In the genomic region with DNA sequence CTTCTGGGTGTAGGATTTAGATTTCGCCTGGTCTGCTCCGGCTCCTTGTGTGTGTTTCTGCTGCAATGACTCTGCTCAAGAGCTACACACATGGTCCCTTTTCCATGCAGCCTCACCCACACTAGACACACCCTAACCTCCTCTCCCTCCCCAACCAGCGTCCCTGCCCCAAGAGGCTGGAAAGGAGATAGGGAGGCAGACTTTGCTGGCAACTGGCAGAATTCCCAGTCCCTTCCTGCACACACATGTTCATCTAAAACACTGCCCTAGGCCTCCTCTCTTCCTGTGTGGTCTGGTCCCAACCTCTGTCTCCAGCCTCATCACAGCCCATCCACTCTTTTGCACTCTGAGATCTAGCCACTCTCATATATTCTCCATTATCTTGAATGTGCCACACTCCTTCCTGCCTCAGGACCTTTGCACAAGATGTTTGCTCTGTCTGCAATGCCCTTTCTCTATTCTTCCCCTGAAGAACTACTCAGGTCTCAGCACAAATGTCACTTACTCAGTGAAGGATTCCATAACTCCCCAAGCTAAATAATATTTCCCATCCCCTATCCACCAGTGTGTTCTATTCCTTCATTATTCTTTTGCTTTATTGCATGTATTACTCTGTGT, we compare ENCODE assay signal across 2 cellular contexts.
TF ChIP-seq lines count a peak whose summit lies in the region.

No MANE protein-coding gene starts in this region.

TF ChIP-seq in HEK293, 187 proteins besides CTCF, POLR2A, EP300 and RAD21:
- no peak for TF ChIP-seq ATF2 (tag by site-specific recombination; IDR thresholded peaks at IDR 0.05; ENCODE audit: low read depth)
- TF ChIP-seq TSHZ1 (tag by site-specific recombination; IDR thresholded peaks at IDR 0.05; ENCODE audit: borderline replicate concordance), result no peak
- TF ChIP-seq ZNF23 (tag by site-specific recombination; IDR thresholded peaks at IDR 0.05; ENCODE audit: borderline replicate concordance), result no peak
- no peak for TF ChIP-seq ZSCAN16 (tag by site-specific recombination; IDR thresholded peaks at IDR 0.05)
- TF ChIP-seq ZNF623 (tag by site-specific recombination; IDR thresholded peaks at IDR 0.05), result peak; percentile 58
- no peak for TF ChIP-seq ZFP69B (tag by site-specific recombination; IDR thresholded peaks at IDR 0.05)
- no peak for TF ChIP-seq ZNF621 (tag by site-specific recombination; IDR thresholded peaks at IDR 0.05)

TF ChIP-seq in H1, 55 proteins besides CTCF, POLR2A, EP300 and RAD21:
- TF ChIP-seq CHD7 (IDR thresholded peaks at IDR 0.05; ENCODE audit: insufficient replicate concordance, low read length) (no peak), CHD1 (IDR thresholded peaks at IDR 0.05; ENCODE audit: low read depth, low read length) (no peak), KDM1A (IDR thresholded peaks at IDR 0.05; ENCODE audit: borderline replicate concordance, low read length) (peak; percentile 38; the same call in 1 of the 2 replicates)
